ENCODE assay signal across 13 cellular contexts in the genomic region with DNA sequence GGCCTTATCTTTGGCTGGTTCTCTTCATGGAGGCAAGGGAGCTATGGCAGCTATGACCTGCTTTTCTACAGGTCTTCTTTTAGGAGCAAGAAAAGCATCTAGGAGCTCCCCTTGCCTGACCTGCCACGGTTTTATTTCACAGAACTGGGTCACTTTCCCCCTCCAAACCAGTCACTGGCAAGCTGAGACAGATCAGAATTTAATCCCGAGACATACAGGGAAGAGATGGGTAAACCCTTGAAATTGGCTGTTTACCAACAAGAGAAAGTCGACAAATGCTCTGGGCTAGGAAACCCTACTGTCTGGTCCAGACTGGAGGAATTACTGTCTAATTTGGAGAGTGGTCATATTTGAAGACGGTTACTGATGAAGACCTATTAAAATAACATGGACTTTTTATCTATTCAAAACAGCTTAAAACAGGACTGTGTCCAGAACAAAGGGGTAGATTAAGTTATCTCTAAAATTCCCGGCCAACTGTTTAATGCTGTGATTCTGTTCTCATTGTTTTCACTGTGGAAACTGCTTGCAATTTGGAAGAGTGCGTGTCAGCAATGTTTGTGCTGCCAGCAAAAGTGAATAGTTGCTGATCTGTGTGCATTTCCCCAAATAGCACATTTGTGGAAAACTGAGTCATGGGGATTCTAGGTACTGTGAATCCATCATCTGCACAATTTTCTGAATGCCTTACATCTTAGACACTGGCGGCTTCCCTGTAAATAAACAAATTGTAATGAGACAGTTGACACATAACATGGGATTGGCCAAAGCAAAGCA.
DNase-seq lines count a peak whose midpoint lies in the region; ATAC-seq, FAIRE-seq and TF ChIP-seq lines count a peak whose summit lies in the region.
"Had no signal": no experiment of that assay in that cellular context is flagged by ENCODE, and none has a peak within 500 bp of the region (broad histone marks: within the 10 kb centered on the region; RNA-seq: fewer than 3 reads in every experiment).

No MANE protein-coding gene starts in this region.

- H4K91ac ChIP-seq in mesenchymal stem cell (ENCODE audit: low read length) = no peak overlapping the region

- no peaks in the 10 kb centered on the region for H3K79me1 ChIP-seq in mesenchymal stem cell (replicated peaks; ENCODE audit: low read length, poor library complexity, severe bottlenecking)

- H3K4ac ChIP-seq in mesenchymal stem cell (ENCODE audit: low read depth in 1 of 2, low read length in 2 of 2) = no peak overlapping the region

- no peak for TF ChIP-seq CTCF in endothelial cell of umbilical vein (IDR thresholded peaks at IDR 0.05; ENCODE audit: extremely low read depth in 1 of 2, insufficient read depth in 1 of 2, low read depth in 1 of 2, low read length in 2 of 2)

- no peaks in the 10 kb centered on the region for H3K36me3 Mint-ChIP-seq in activated T-helper 17 cell treated with anti-CD3 and anti-CD28 coated beads, Interleukin-2, amount 50 U/mL, for 72 hours (ENCODE audit: low read depth)

- H3K27ac ChIP-seq in endothelial cell of umbilical vein (ENCODE audit: insufficient read depth, low read depth, low read length) = peak overlapping the region; percentile 95
- H3K27ac ChIP-seq in mesenchymal stem cell (ENCODE audit: low read length, poor library complexity, severe bottlenecking) = no peak overlapping the region
- H3K27ac ChIP-seq: colonic mucosa had no signal

- POLR2A ChIA-PET in endothelial cell of umbilical vein (lab: Charles Lee) = interaction anchor here (0.6 to 0.7 kb wide), 4 partner anchors 11 to 408 kb away, joined by 3 to 12 read pairs (median 6); no protein-coding TSS in a partner anchor

- H3K27ac Mint-ChIP-seq in activated T-helper 17 cell treated with anti-CD3 and anti-CD28 coated beads, Interleukin-2, amount 50 U/mL, for 72 hours = no peak overlapping the region
- H3K27ac Mint-ChIP-seq: B cell had no signal

- CTCF ChIA-PET in endothelial cell of umbilical vein (lab: Charles Lee) = interaction anchor here (0.6 to 3.5 kb wide), 9 partner anchors 9 to 73 kb away, joined by 3 to 19 read pairs (median 3); no protein-coding TSS in a partner anchor

- H2BK5ac ChIP-seq in mesenchymal stem cell (ENCODE audit: low read depth, low read length, poor library complexity, severe bottlenecking) = no peak overlapping the region

- H3K9me1 ChIP-seq in endothelial cell of umbilical vein (replicated peaks; ENCODE audit: control insufficient read depth, extremely low read depth, insufficient read depth, low read length) = no peaks in the 10 kb centered on the region

- no peaks in the 10 kb centered on the region for H4K20me1 ChIP-seq in endothelial cell of umbilical vein (replicated peaks; ENCODE audit: control insufficient read depth, extremely low read depth, insufficient read depth, low read length)

- H3K4me3 ChIP-seq in MG63 = no peak overlapping the region
- no peak overlapping the region for H3K4me3 ChIP-seq in endothelial cell of umbilical vein (replicated peaks in 1 of 3; ENCODE audit: insufficient read depth in 1 of 3, low read depth in 1 of 3, low read length in 3 of 3)
- peak overlapping the region in 1 of 2 experiments; percentile 1 for H3K4me3 ChIP-seq in mesenchymal stem cell (ENCODE audit: insufficient read depth in 1 of 2, low read depth in 1 of 2, low read length in 2 of 2)
- H3K4me3 ChIP-seq: colonic mucosa had no signal

- peak overlapping the region; percentile 22 for H4K8ac ChIP-seq in mesenchymal stem cell (ENCODE audit: low read length)

- H3K27me3 ChIP-seq in MG63 = no peaks in the 10 kb centered on the region
- H3K27me3 ChIP-seq in endothelial cell of umbilical vein (ENCODE audit: control insufficient read depth in 2 of 2, insufficient read depth in 2 of 2, low read length in 2 of 2) = no peaks in the 10 kb centered on the region
- H3K27me3 ChIP-seq in mesenchymal stem cell (ENCODE audit: control insufficient read depth in 1 of 2, insufficient read depth in 1 of 2, low read length in 2 of 2) = no peaks in the 10 kb centered on the region
- H3K27me3 ChIP-seq: colonic mucosa had no signal

- H2AFZ ChIP-seq in endothelial cell of umbilical vein (ENCODE audit: low read depth, low read length) (peak overlapping the region; percentile 18), mesenchymal stem cell (ENCODE audit: low read depth, low read length) (no peak overlapping the region)

- H2AK5ac ChIP-seq in mesenchymal stem cell (ENCODE audit: low read length, severe bottlenecking) = peak overlapping the region; percentile 55

- H3K4me3 Mint-ChIP-seq in activated T-helper 17 cell treated with anti-CD3 and anti-CD28 coated beads, Interleukin-2, amount 50 U/mL, for 72 hours = no peak overlapping the region
- H3K4me3 Mint-ChIP-seq: B cell had no signal

- no peaks in the 10 kb centered on the region for H3K27me3 Mint-ChIP-seq in activated T-helper 17 cell treated with anti-CD3 and anti-CD28 coated beads, Interleukin-2, amount 50 U/mL, for 72 hours
- H3K27me3 Mint-ChIP-seq: B cell had no signal

- no peak overlapping the region for H2BK120ac ChIP-seq in mesenchymal stem cell (ENCODE audit: low read depth, low read length)

- intact Hi-C loops in endothelial cell of umbilical vein (cut with micrococcal nuclease) = loop anchor here (1.0 to 5.0 kb wide), 2 partner anchors 18 to 375 kb away; a partner anchor contains a TSS

- no peaks in the 10 kb centered on the region for H3K9me3 Mint-ChIP-seq in activated T-helper 17 cell treated with anti-CD3 and anti-CD28 coated beads, Interleukin-2, amount 50 U/mL, for 72 hours

- DNase-seq in A172 (ENCODE audit: low spot score) = peak; percentile 60
- peak; percentile 76 for DNase-seq in MG63
- DNase-seq in endothelial cell of umbilical vein (ENCODE audit: low read depth, low spot score) = peak; percentile 99
- peak; percentile 90 for DNase-seq in mesenchymal stem cell
- DNase-seq: activated T-cell treated with anti-CD3 and anti-CD28 coated beads, Interleukin-2, amount 50 U/mL, for 1 hour; colonic mucosa; stimulated activated CD4-positive, alpha-beta T cell treated with anti-CD3 and anti-CD28 coated beads, Interleukin-12 subunit alpha, Interleukin-12 subunit beta, amount 100 ng/mL, for 4 hours; stimulated activated naive CD4-positive, alpha-beta T cell treated with Interleukin-2 at 50 U/mL for 16 hours had no signal

- no peak overlapping the region for H3K18ac ChIP-seq in mesenchymal stem cell (ENCODE audit: low read depth in 1 of 2, low read length in 2 of 2)

- WGBS in mesenchymal stem cell = 51% methylated on average over 5 of the region's 7 CpGs

- no peak overlapping the region for H3K23ac ChIP-seq in mesenchymal stem cell (ENCODE audit: low read length in 2 of 2)

- no peak overlapping the region for H2BK12ac ChIP-seq in mesenchymal stem cell (ENCODE audit: low read length in 2 of 2)

- FAIRE-seq in endothelial cell of umbilical vein (lab: Jason Lieb, UNC) = peak; percentile 99

- H3K79me2 ChIP-seq in endothelial cell of umbilical vein (ENCODE audit: control insufficient read depth, insufficient read depth, low read length) = no peaks in the 10 kb centered on the region

- H3K14ac ChIP-seq in mesenchymal stem cell (ENCODE audit: low read length in 2 of 2) = no peak overlapping the region

- no peak for TF ChIP-seq POLR2A in endothelial cell of umbilical vein (IDR thresholded peaks at IDR 0.05; ENCODE audit: low read depth, low read length)

- H3K9me3 ChIP-seq in MG63 (no peaks in the 10 kb centered on the region), endothelial cell of umbilical vein (replicated peaks; ENCODE audit: control insufficient read depth, insufficient read depth, low read length) (no peaks in the 10 kb centered on the region), mesenchymal stem cell (ENCODE audit: control insufficient read depth, low read length) (no peaks in the 10 kb centered on the region)
- H3K9me3 ChIP-seq: colonic mucosa had no signal

- H3K9ac ChIP-seq in endothelial cell of umbilical vein (replicated peaks; ENCODE audit: extremely low read depth, insufficient read depth, low read length) = peak overlapping the region; percentile 68
- H3K9ac ChIP-seq in mesenchymal stem cell (ENCODE audit: low read length) = peak overlapping the region; percentile 76

- BruUV-seq in endothelial cell of umbilical vein (replicated peaks; lab: Mats Ljungman, UMichigan) = TSS peak; percentile 40

- no peak for ATAC-seq in activated T-helper 17 cell treated with anti-CD3 and anti-CD28 coated beads, Interleukin-2, amount 50 U/mL, for 72 hours (replicated peaks)
- no peak for ATAC-seq in GM21529 (IDR thresholded peaks at IDR 0.05; ENCODE audit: unreplicated experiment)
- ATAC-seq in HG03439 (IDR thresholded peaks at IDR 0.05; ENCODE audit: unreplicated experiment) = no peak
- ATAC-seq in GM19463 (IDR thresholded peaks at IDR 0.05; ENCODE audit: unreplicated experiment) = no peak

- H3K36me3 ChIP-seq in MG63 (no peaks in the 10 kb centered on the region), endothelial cell of umbilical vein (ENCODE audit: control insufficient read depth in 2 of 2, extremely low read depth in 1 of 2, insufficient read depth in 2 of 2, low read length in 2 of 2) (no peaks in the 10 kb centered on the region), mesenchymal stem cell (ENCODE audit: control insufficient read depth in 1 of 2, insufficient read depth in 2 of 2, low read depth in 1 of 2, low read length in 2 of 2) (no peaks in the 10 kb centered on the region)
- H3K36me3 ChIP-seq: colonic mucosa had no signal

- H3K4me1 ChIP-seq in endothelial cell of umbilical vein (ENCODE audit: control insufficient read depth, extremely low read depth, insufficient read depth, low read length) (peaks cover 25% of the 10 kb centered on the region), mesenchymal stem cell (ENCODE audit: control insufficient read depth, insufficient read depth, low read depth, low read length) (no peaks in the 10 kb centered on the region)
- H3K4me1 ChIP-seq: colonic mucosa had no signal

- dilution Hi-C loops in endothelial cell of umbilical vein (cut with MboI; ENCODE audit: extremely low pct_ligation_motif_present, low sequenced_read_pairs) = loop anchor here (25.0 kb wide), 1 partner anchor 385 kb away; a partner anchor contains a TSS

- no peaks in the 10 kb centered on the region for H3K4me1 Mint-ChIP-seq in activated T-helper 17 cell treated with anti-CD3 and anti-CD28 coated beads, Interleukin-2, amount 50 U/mL, for 72 hours
- H3K4me1 Mint-ChIP-seq: B cell had no signal

- H2BK15ac ChIP-seq in mesenchymal stem cell (ENCODE audit: low read depth, poor library complexity, severe bottlenecking) = no peak overlapping the region

- H3K4me2 ChIP-seq in endothelial cell of umbilical vein (ENCODE audit: insufficient read depth, low read length) (peak overlapping the region; percentile 62), mesenchymal stem cell (ENCODE audit: low read length, poor library complexity, severe bottlenecking) (no peak overlapping the region)

TF ChIP-seq in endothelial cell of umbilical vein, 7 proteins besides CTCF, POLR2A, EP300 and RAD21 (continues in another document):
- TF ChIP-seq, protein P1, sequence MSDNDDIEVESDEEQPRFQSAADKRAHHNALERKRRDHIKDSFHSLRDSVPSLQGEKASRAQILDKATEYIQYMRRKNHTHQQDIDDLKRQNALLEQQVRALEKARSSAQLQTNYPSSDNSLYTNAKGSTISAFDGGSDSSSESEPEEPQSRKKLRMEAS (IDR thresholded peaks at IDR 0.05; ENCODE audit: insufficient read depth, insufficient read length) = no peak
- TF ChIP-seq FOS (IDR thresholded peaks at IDR 0.05; ENCODE audit: borderline replicate concordance, insufficient read depth, low read length) = peak; percentile 56
- TF ChIP-seq MYC (IDR thresholded peaks at IDR 0.05; ENCODE audit: low read depth, low read length) = no peak
